In genomic region chr14:104678346-104678745, GRCh38 we compare ENCODE assay signal across 8 cellular contexts. TPM values are rescaled to one million over a fixed set of nuclear protein-coding genes. Genes with fewer than 3 reads are reported as not detected.
DNase-seq lines count a peak whose midpoint lies in the region; FAIRE-seq and TF ChIP-seq lines count a peak whose summit lies in the region.

No MANE protein-coding gene starts in this region.

- H3K27ac Mint-ChIP-seq in CD8-positive, alpha-beta memory T cell = peak overlapping the region in 2 of 8 donors; percentile 27 to 72

- CTCF ChIA-PET in CD8-positive, alpha-beta memory T cell (lab: Charles Lee) = interaction anchor here (1.3 to 3.3 kb wide), 5 partner anchors 10 to 31 kb away, joined by 6 to 11 read pairs (median 8); partner anchors contain the start of gene INF2
- CTCF ChIA-PET in HEK293 (lab: Yijun Ruan, JAX) (interaction anchor here (0.7 to 1.2 kb wide), 4 partner anchors 9 to 45 kb away, joined by 3 to 5 read pairs (median 3); partner anchors contain the start of gene ADSS1), SK-N-SH (lab: Yijun Ruan, JAX) (interaction anchor here (0.9 to 1.4 kb wide), 3 partner anchors 31 to 368 kb away, joined by 3 to 6 read pairs (median 3); no protein-coding TSS in a partner anchor)

- H3K36me3 Mint-ChIP-seq in CD8-positive, alpha-beta memory T cell = no peaks in the 10 kb centered on the region

- no peak overlapping the region for H3K9ac ChIP-seq in SK-N-SH

- H3K27ac ChIP-seq in CD8-positive, alpha-beta memory T cell (ENCODE audit: low read depth, low read length) = peak overlapping the region; percentile 59
- H3K27ac ChIP-seq in HEK293 (ENCODE audit: extremely low read depth, low read depth, low read length) = peak overlapping the region; percentile 87; the same call in 1 of the 2 replicates
- H3K27ac ChIP-seq in WERI-Rb-1 = peak overlapping the region; percentile 100
- H3K27ac ChIP-seq in cardiac muscle cell = peak overlapping the region; percentile 82
- H3K27ac ChIP-seq in small intestine (ENCODE audit: low read depth in 1 of 2, low read length in 1 of 2) = peak overlapping the region; percentile 67 to 89
- no peak overlapping the region for H3K27ac ChIP-seq in SK-N-SH (ENCODE audit: low read depth in 2 of 2, low read length in 1 of 2)

- peaks cover 0 to 18% (median 6%) of the 10 kb centered on the region in 3 donors for H3K4me1 Mint-ChIP-seq in CD8-positive, alpha-beta memory T cell

- H2AFZ ChIP-seq in SK-N-SH (ENCODE audit: low read depth) = no peak overlapping the region

- POLR2A ChIA-PET in CD8-positive, alpha-beta memory T cell (lab: Charles Lee) = interaction anchor here (1.0 kb wide), 1 partner anchor 12 kb away, joined by 3 read pairs; the partner anchor contains the start of gene INF2
- POLR2A ChIA-PET in HEK293 (lab: Yijun Ruan, JAX) (no interaction called here), SK-N-SH (lab: Yijun Ruan, JAX) (no interaction called here)

- H3K36me3 ChIP-seq in CD8-positive, alpha-beta memory T cell (ENCODE audit: insufficient read depth, low read length) = no peaks in the 10 kb centered on the region
- H3K36me3 ChIP-seq in HEK293 (ENCODE audit: control insufficient read depth in 2 of 2, insufficient read depth in 1 of 2, low read length in 2 of 2) = no peaks in the 10 kb centered on the region
- H3K36me3 ChIP-seq in WERI-Rb-1 = no peaks in the 10 kb centered on the region
- no peaks in the 10 kb centered on the region for H3K36me3 ChIP-seq in cardiac muscle cell
- H3K36me3 ChIP-seq in small intestine (ENCODE audit: control insufficient read depth in 2 of 2, insufficient read depth in 2 of 2, low read length in 2 of 2) = no peaks in the 10 kb centered on the region
- H3K36me3 ChIP-seq in SK-N-SH (replicated peaks in 1 of 2; ENCODE audit: control insufficient read depth in 1 of 2, insufficient read depth in 2 of 2, low read length in 1 of 2) = no peaks in the 10 kb centered on the region

- no peak for FAIRE-seq in small intestine (lab: Jason Lieb, UNC)

- H3F3A ChIP-seq in SK-N-SH (replicated peaks; ENCODE audit: insufficient read depth) = peaks cover 7% of the 10 kb centered on the region

- peak in 1 of 5 donors; percentile 26 for DNase-seq in CD8-positive, alpha-beta memory T cell
- DNase-seq in WERI-Rb-1 = peak; percentile 75
- peak; percentile 35 to 43 for DNase-seq in cardiac muscle cell (ENCODE audit: low read depth in 1 of 2, low spot score in 1 of 2)
- no peak for DNase-seq in small intestine
- DNase-seq in central memory CD4-positive, alpha-beta T cell = no peak
- no peak for DNase-seq in NCI-H446 treated with DMSO at 0.1 percent for 48 hours (lab: John Stamatoyannopoulos, UW)
- DNase-seq in SK-N-SH = no peak

- no peaks in the 10 kb centered on the region for H3K9me3 Mint-ChIP-seq in CD8-positive, alpha-beta memory T cell

- no peak overlapping the region; the same call in 1 of the 2 replicates for H3K4me2 ChIP-seq in SK-N-SH

- TF ChIP-seq RAD21 in SK-N-SH (IDR thresholded peaks at IDR 0.05; ENCODE audit: low read length) = no peak

- no peak for TF ChIP-seq CTCF in HEK293 (tag by site-specific recombination; IDR thresholded peaks at IDR 0.05)
- no peak for TF ChIP-seq CTCF in WERI-Rb-1 (IDR thresholded peaks at IDR 0.05; ENCODE audit: low read depth, low read length)
- TF ChIP-seq CTCF in cardiac muscle cell (IDR thresholded peaks at IDR 0.05; ENCODE audit: low read depth, low read length) = no peak
- TF ChIP-seq CTCF in SK-N-SH (IDR thresholded peaks at IDR 0.05) = no peak

- WGBS in small intestine, 3 donors = 37 to 54% (median 53%) methylated on average over 13 of the region's 13 CpGs
- 68% methylated on average over 10 of the region's 13 CpGs for WGBS in SK-N-SH (ENCODE audit: low lambda C conversion rate)

- no peaks in the 10 kb centered on the region for H3K27me3 ChIP-seq in CD8-positive, alpha-beta memory T cell (ENCODE audit: insufficient read depth, low read length, poor library complexity, severe bottlenecking)
- H3K27me3 ChIP-seq in WERI-Rb-1 (ENCODE audit: insufficient read depth, low read depth, severe bottlenecking) = no peaks in the 10 kb centered on the region
- no peaks in the 10 kb centered on the region for H3K27me3 ChIP-seq in cardiac muscle cell
- no peaks in the 10 kb centered on the region for H3K27me3 ChIP-seq in small intestine (ENCODE audit: control insufficient read depth in 2 of 2, insufficient read depth in 2 of 2, low read length in 2 of 2)
- H3K27me3 ChIP-seq in SK-N-SH (ENCODE audit: insufficient read depth) = no peaks in the 10 kb centered on the region

- H3K4me3 Mint-ChIP-seq in CD8-positive, alpha-beta memory T cell = peak overlapping the region; percentile 27 to 92 (median 79)

- TF ChIP-seq EP300 in SK-N-SH (IDR thresholded peaks at IDR 0.05; ENCODE audit: borderline replicate concordance in 1 of 2, low read depth in 1 of 2, low read length in 1 of 2) = no peak

- H3K9me3 ChIP-seq in CD8-positive, alpha-beta memory T cell (ENCODE audit: low read length) = no peaks in the 10 kb centered on the region
- no peaks in the 10 kb centered on the region for H3K9me3 ChIP-seq in HEK293 (ENCODE audit: control insufficient read depth, insufficient read depth, low read depth, low read length)
- no peaks in the 10 kb centered on the region for H3K9me3 ChIP-seq in WERI-Rb-1 (ENCODE audit: severe bottlenecking)
- H3K9me3 ChIP-seq in cardiac muscle cell (ENCODE audit: low read depth) = no peaks in the 10 kb centered on the region
- H3K9me3 ChIP-seq in small intestine (ENCODE audit: control insufficient read depth, low read depth) = no peaks in the 10 kb centered on the region
- no peaks in the 10 kb centered on the region for H3K9me3 ChIP-seq in SK-N-SH

- no peaks in the 10 kb centered on the region for H3K9me2 ChIP-seq in SK-N-SH

- H3K27me3 Mint-ChIP-seq in CD8-positive, alpha-beta memory T cell = peaks cover 0 to 3% of the 10 kb centered on the region in 2 donors

- peaks cover 3% of the 10 kb centered on the region; the same call in 1 of the 2 replicates for H3K79me2 ChIP-seq in SK-N-SH (ENCODE audit: insufficient read depth)

- H3K4me3 ChIP-seq in CD8-positive, alpha-beta memory T cell (ENCODE audit: low read length) = peak overlapping the region; percentile 67
- H3K4me3 ChIP-seq in HEK293 (ENCODE audit: low read depth, low read length) (no peak overlapping the region), WERI-Rb-1 (ENCODE audit: low read depth, low read length) (peak overlapping the region; percentile 49), cardiac muscle cell (peak overlapping the region; percentile 25), small intestine (ENCODE audit: low read depth in 1 of 2, low read length in 2 of 2) (peak overlapping the region; percentile 36 to 55), SK-N-SH (ENCODE audit: low read depth in 2 of 2, low read length in 1 of 2) (no peak overlapping the region)

- H4K20me1 ChIP-seq in SK-N-SH (ENCODE audit: insufficient read depth) = no peaks in the 10 kb centered on the region

- H3K4me1 ChIP-seq in CD8-positive, alpha-beta memory T cell (ENCODE audit: insufficient read depth, low read length) = peaks cover 20% of the 10 kb centered on the region
- H3K4me1 ChIP-seq in HEK293 (ENCODE audit: control insufficient read depth, insufficient read depth, low read length) (peaks cover 13% of the 10 kb centered on the region; the same call in 1 of the 2 replicates), cardiac muscle cell (ENCODE audit: low read depth) (peaks cover 52% of the 10 kb centered on the region), small intestine (ENCODE audit: control insufficient read depth in 2 of 2, insufficient read depth in 1 of 2, low read depth in 1 of 2, low read length in 1 of 2) (peaks cover 11 to 31% of the 10 kb centered on the region in 2 donors), SK-N-SH (ENCODE audit: control insufficient read depth in 1 of 2, insufficient read depth in 2 of 2, low read depth in 1 of 2, low read length in 1 of 2) (peaks cover 26 to 31% of the 10 kb centered on the region in 2 experiments; a peak in 3 of 4 replicates)

TF ChIP-seq in SK-N-SH, 30 proteins besides CTCF, POLR2A, EP300 and RAD21 (continues in another document):
- TF ChIP-seq ELF1 (IDR thresholded peaks at IDR 0.05) (no peak), POLR2AphosphoS5 (IDR thresholded peaks at IDR 0.05; ENCODE audit: low read depth, low read length) (no peak), FOSL2 (IDR thresholded peaks at IDR 0.05; ENCODE audit: borderline replicate concordance, low read depth) (no peak), IRF3 (IDR thresholded peaks at IDR 0.05; ENCODE audit: low read depth, low read length) (no peak), GATA2 (CRISPR knock-in tag; IDR thresholded peaks at IDR 0.05) (no peak), GABPA (IDR thresholded peaks at IDR 0.05; ENCODE audit: low read depth) (no peak), MAX (IDR thresholded peaks at IDR 0.05; ENCODE audit: low read depth) (no peak)

RNA-seq across cellular contexts. Expression of gene INF2, which starts 11.1 kb away (rescaled TPM):
- 10 to 100 TPM; 55.9 to 56.3 TPM for total RNA-seq in CD8-positive, alpha-beta memory T cell
- polyA plus RNA-seq in CD8-positive, alpha-beta memory T cell = 4.6 TPM
- total RNA-seq in cardiac muscle cell = 36.5 and 62.4 TPM in 2 replicates
- polyA plus RNA-seq in cardiac muscle cell = 14.1 and 14.5 TPM in 2 replicates
- polyA plus RNA-seq in small intestine = 100 to 1,000 TPM in 2 of 3 donors, 10 to 100 TPM in 1; 76.6 to 364 (median 317) TPM
- 20.1 and 32.5 TPM in 2 replicates for polyA plus RNA-seq in SK-N-SH (2012; rRNA removed)
- polyA plus RNA-seq in SK-N-SH (2012; cell fraction: cytosol; rRNA removed) = 15.4 and 20.2 TPM in 2 replicates
- 97.9 and 115 TPM in 2 replicates for polyA plus RNA-seq in SK-N-SH (2012; cell fraction: nucleus; rRNA removed)

RNA-seq across cellular contexts. Expression of gene ADSS1, which starts 45.7 kb away (rescaled TPM):
- 1 to 10 TPM; 1.4 to 1.5 TPM for total RNA-seq in CD8-positive, alpha-beta memory T cell
- polyA plus RNA-seq in CD8-positive, alpha-beta memory T cell = 1.6 TPM
- total RNA-seq in cardiac muscle cell = 53.8 and 63.8 TPM in 2 replicates
- 53.4 and 73.3 TPM in 2 replicates for polyA plus RNA-seq in cardiac muscle cell
- 10 to 100 TPM in 1 of 3 donors, 1 to 10 TPM in 2; 3.6 to 12.7 (median 6.0) TPM for polyA plus RNA-seq in small intestine
- polyA plus RNA-seq in SK-N-SH (2012; rRNA removed) = 11.8 and 14.3 TPM in 2 replicates
- 11.0 and 11.2 TPM in 2 replicates for polyA plus RNA-seq in SK-N-SH (2012; cell fraction: cytosol; rRNA removed)
- 44.6 and 48.8 TPM in 2 replicates for polyA plus RNA-seq in SK-N-SH (2012; cell fraction: nucleus; rRNA removed)

Comparison
In these comparisons a context has a peak if more than half of its experiments do, and no peak if none do; other contexts are left out.
1. DNase-seq: peak in WERI-Rb-1 (single experiment) and cardiac muscle cell (2 of 2); none in small intestine (single experiment), central memory CD4-positive, alpha-beta T cell (single experiment), NCI-H446 treated with DMSO at 0.1 percent for 48 hours (single experiment) and SK-N-SH (single experiment).
2. H3K27ac ChIP-seq: peak in CD8-positive, alpha-beta memory T cell (single experiment), HEK293 (single experiment), WERI-Rb-1 (single experiment), cardiac muscle cell (single experiment) and small intestine (2 of 2); none in SK-N-SH (0 of 2).
3. H3K4me3 ChIP-seq: peak in CD8-positive, alpha-beta memory T cell (single experiment), WERI-Rb-1 (single experiment), cardiac muscle cell (single experiment) and small intestine (2 of 2); none in HEK293 (single experiment) and SK-N-SH (0 of 2).